Comparison of ENCODE assay signal across 17 cellular contexts in genomic region chr10:132574288-132574687, GRCh38. TPM values are rescaled to one million over a fixed set of nuclear protein-coding genes. Genes with fewer than 3 reads are reported as not detected.
DNase-seq lines count a peak whose midpoint lies in the region; ATAC-seq, FAIRE-seq and TF ChIP-seq lines count a peak whose summit lies in the region.
"Had no signal": no experiment of that assay in that cellular context is flagged by ENCODE, and none has a peak within 500 bp of the region (broad histone marks: within the 10 kb centered on the region; RNA-seq: fewer than 3 reads in every experiment).

No MANE protein-coding gene starts in this region.

- H3K4me2 ChIP-seq in A549: peak overlapping the region; percentile 57; the same call in 1 of the 3 replicates

- POLR2A ChIA-PET in A549 (lab: Yijun Ruan, JAX): no interaction called here
- POLR2A ChIA-PET in HEK293 (lab: Yijun Ruan, JAX): interaction anchor here (0.7 kb wide), 1 partner anchor 1279 kb away, joined by 4 read pairs; no protein-coding TSS in a partner anchor

- TF ChIP-seq CTCF in A549 (IDR thresholded peaks at IDR 0.05): no peak
- TF ChIP-seq CTCF in HEK293 (tag by site-specific recombination; IDR thresholded peaks at IDR 0.05): no peak
- TF ChIP-seq CTCF in VCaP (conservative IDR thresholded peaks at IDR 0.05): no peak

- peaks cover 49% of the 10 kb centered on the region for H3K4me1 ChIP-seq in A549
- H3K4me1 ChIP-seq in HEK293 (ENCODE audit: control insufficient read depth, insufficient read depth, low read length): peaks cover 13% of the 10 kb centered on the region

- no peak overlapping the region; a peak in 1 of 6 replicates for H3K27ac ChIP-seq in A549
- H3K27ac ChIP-seq in HEK293 (ENCODE audit: extremely low read depth, low read depth, low read length): no peak overlapping the region
- H3K27ac ChIP-seq in VCaP: peak overlapping the region; percentile 99
- H3K27ac ChIP-seq: SJSA1 had no signal

- no peak for FAIRE-seq in A549 (lab: Jason Lieb, UNC)

- no peak overlapping the region for H3K27ac Mint-ChIP-seq in immature natural killer cell
- H3K27ac Mint-ChIP-seq: CD4-positive, CD25-positive, alpha-beta regulatory T cell had no signal

- H3K4me3 ChIP-seq in A549 (no peak overlapping the region), HEK293 (ENCODE audit: low read depth, low read length) (no peak overlapping the region)
- H3K4me3 ChIP-seq: SJSA1 had no signal

- no peaks in the 10 kb centered on the region for H3K9me3 ChIP-seq in A549
- no peaks in the 10 kb centered on the region for H3K9me3 ChIP-seq in HEK293 (ENCODE audit: control insufficient read depth, insufficient read depth, low read depth, low read length)
- H3K9me3 ChIP-seq: Caco-2, SJSA1 had no signal

- no peaks in the 10 kb centered on the region for H3K9me3 Mint-ChIP-seq in immature natural killer cell
- H3K9me3 Mint-ChIP-seq: CD4-positive, CD25-positive, alpha-beta regulatory T cell had no signal

- TF ChIP-seq EP300 in A549 (IDR thresholded peaks at IDR 0.05): no peak

- no peak for TF ChIP-seq RAD21 in A549 (conservative IDR thresholded peaks at IDR 0.05 in 1 of 2, IDR thresholded peaks at IDR 0.05 in 1 of 2)

- H3K27me3 Mint-ChIP-seq in immature natural killer cell (ENCODE audit: low read depth in 3 of 3): peaks cover 12 to 20% (median 18%) of the 10 kb centered on the region in 3 donors
- H3K27me3 Mint-ChIP-seq: CD4-positive, CD25-positive, alpha-beta regulatory T cell had no signal

- H3K36me3 ChIP-seq in HEK293 (ENCODE audit: control insufficient read depth in 2 of 2, insufficient read depth in 1 of 2, low read length in 2 of 2): no peaks in the 10 kb centered on the region
- H3K36me3 ChIP-seq: SJSA1 had no signal

- DNase-seq in A549 (ENCODE audit: low read depth in 1 of 2, low spot score in 1 of 2) (no peak), immature natural killer cell (peak; percentile 48 to 63 (median 53)), epidermal melanocyte (ENCODE audit: insufficient read length, low spot score) (no peak), SIG-M5 (lab: John Stamatoyannopoulos, UW) (no peak)
- DNase-seq: CD4-positive, CD25-positive, alpha-beta regulatory T cell; DMS153; NCI-H1417 treated with DMSO at 0.1 percent for 48 hours; NCI-H2029; NCI-H2171 treated with DMSO at 0.1 percent for 48 hours; NCI-H446 treated with DMSO at 0.1 percent for 48 hours; NK-92 treated with Interleukin-12 subunit alpha and Interleukin-12 subunit beta, amount 100 ng/mL, for 24 hours had no signal

- CTCF ChIA-PET in A549 (lab: Yijun Ruan, JAX): interaction anchor here (8.4 kb wide), 1 partner anchor 114 kb away, joined by 133 read pairs; no protein-coding TSS in a partner anchor
- CTCF ChIA-PET in HEK293 (lab: Yijun Ruan, JAX): no interaction called here

- H3K4me1 Mint-ChIP-seq in immature natural killer cell: peaks cover 5 to 41% of the 10 kb centered on the region in 2 donors

- WGBS in A549 (ENCODE audit: missing lambda C conversion rate): 92% methylated on average over 8 of the region's 8 CpGs

- no peaks in the 10 kb centered on the region for H3K36me3 Mint-ChIP-seq in immature natural killer cell
- H3K36me3 Mint-ChIP-seq: CD4-positive, CD25-positive, alpha-beta regulatory T cell had no signal

- ATAC-seq in A549 (no peak), GM21737 (IDR thresholded peaks at IDR 0.05; ENCODE audit: unreplicated experiment) (no peak), HG03175 (IDR thresholded peaks at IDR 0.05; ENCODE audit: unreplicated experiment) (no peak)

- TF ChIP-seq POLR2A in A549 (IDR thresholded peaks at IDR 0.05; ENCODE audit: low read length): no peak

- H3K4me3 Mint-ChIP-seq in immature natural killer cell: no peak overlapping the region
- H3K4me3 Mint-ChIP-seq: CD4-positive, CD25-positive, alpha-beta regulatory T cell had no signal

TF ChIP-seq in A549, 52 proteins besides CTCF, POLR2A, EP300 and RAD21:
- TF ChIP-seq HOXA7 (CRISPR knock-in tag; IDR thresholded peaks at IDR 0.05): no peak
- TF ChIP-seq MYC (IDR thresholded peaks at IDR 0.05; ENCODE audit: borderline replicate concordance, low read length): no peak
- TF ChIP-seq TP53 (CRISPR knock-in tag; IDR thresholded peaks at IDR 0.05): no peak
TF ChIP-seq in A549: peak in this region for 0.

TF ChIP-seq in HEK293, 187 proteins besides CTCF, POLR2A, EP300 and RAD21:
- TF ChIP-seq IKZF3 (tag by site-specific recombination; IDR thresholded peaks at IDR 0.05): no peak
- TF ChIP-seq ZFHX2 (tag by site-specific recombination; conservative IDR thresholded peaks at IDR 0.05): no peak
- TF ChIP-seq ZNF530 (tag by site-specific recombination; IDR thresholded peaks at IDR 0.05; ENCODE audit: low read depth): no peak
- TF ChIP-seq ZNF664 (tag by site-specific recombination; IDR thresholded peaks at IDR 0.05): peak; percentile 83

RNA-seq across cellular contexts. Expression of gene INPP5A, which starts 36.7 kb away (rescaled TPM):
- polyA plus RNA-seq in A549 (2011; rRNA removed) (12.0 and 13.7 TPM in 2 replicates), A549 (2017; fragmentation: RNase III; extraction: RNeasy Plus Mini Kit Qiagen cat#74134 plus additional on column Dnase treatment) (11.5 to 15.1 TPM (median 12.3 TPM) in 3 replicates), immature natural killer cell (1 to 10 TPM in 1 of 3 donors, under 1 TPM in 2; 0.30 to 1.7 (median 0.48) TPM)
- polyA plus RNA-seq in A549 (2012; cell fraction: cytosol; rRNA removed): 10.7 and 11.9 TPM in 2 replicates
- polyA plus RNA-seq in A549 (2012; cell fraction: nucleus; rRNA removed): 7.8 and 8.6 TPM in 2 replicates
- 12.6 and 19.2 TPM in 2 replicates for polyA minus RNA-seq in A549 (2011; rRNA and poly(A)+ RNA removed)

Comparison
In these comparisons a context has a peak if more than half of its experiments do, and no peak if none do; other contexts are left out.
1. DNase-seq: peak in immature natural killer cell (3 of 3); none in A549 (0 of 2), epidermal melanocyte (single experiment) and SIG-M5 (single experiment).